ENCODE assay signal across 12 cellular contexts in the genomic region with DNA sequence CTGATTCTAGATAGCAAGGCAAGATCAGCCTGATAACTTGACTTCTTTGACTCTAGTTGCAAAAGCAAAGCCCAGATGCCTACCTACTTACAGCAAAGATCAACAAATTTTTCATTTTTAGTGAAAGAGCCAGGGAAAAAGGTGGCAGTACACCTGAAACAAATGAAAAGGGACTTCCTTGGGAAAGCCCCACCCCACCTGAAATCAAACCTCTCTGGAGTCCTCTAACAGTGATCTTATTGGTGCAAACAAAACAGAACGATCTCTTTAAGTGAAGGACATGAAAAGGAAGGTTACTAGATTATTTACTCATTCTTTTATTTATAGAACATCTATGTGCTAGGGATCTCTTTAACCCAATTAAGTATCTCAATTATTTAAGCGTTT. TPM values are rescaled to one million over a fixed set of nuclear protein-coding genes. Genes with fewer than 3 reads are reported as not detected.
DNase-seq lines count a peak whose midpoint lies in the region; ATAC-seq, FAIRE-seq and TF ChIP-seq lines count a peak whose summit lies in the region.
"Had no signal": no experiment of that assay in that cellular context is flagged by ENCODE, and none has a peak within 500 bp of the region (broad histone marks: within the 10 kb centered on the region; RNA-seq: fewer than 3 reads in every experiment).

No MANE protein-coding gene starts in this region.

- H3K4me1 ChIP-seq in thoracic aorta (ENCODE audit: control insufficient read depth in 1 of 2, low read depth in 2 of 2) (no peaks in the 10 kb centered on the region), HepG2 (ENCODE audit: insufficient read depth, low read length) (peaks cover 10% of the 10 kb centered on the region; the same call in 1 of the 2 replicates)

- H3K27ac ChIP-seq in thoracic aorta = no peak overlapping the region
- no peak overlapping the region for H3K27ac ChIP-seq in HepG2 (ENCODE audit: extremely low read length, insufficient read depth, low read length)

- H3K4me1 Mint-ChIP-seq in activated T-cell treated with anti-CD3 and anti-CD28 coated beads, Interleukin-2, amount 50 U/mL, for 24 hours (ENCODE audit: low read depth) = peaks cover 51% of the 10 kb centered on the region
- H3K4me1 Mint-ChIP-seq in activated T-helper 2 cell treated with anti-CD3 and anti-CD28 coated beads, Interferon-gamma antibody, Interleukin-2, Interleukin-4, amounts not matched to agents 10 μg/mL and 5 μg/mL and 100 μg/mL, durations not matched to agents 14 hours and 24 hours and 36 hours (ENCODE audit: low read depth) = peaks cover 50% of the 10 kb centered on the region

- H4K20me1 ChIP-seq in HepG2 (ENCODE audit: insufficient read depth, low read length) = no peaks in the 10 kb centered on the region

- FAIRE-seq in HepG2 (lab: Jason Lieb, UNC) = no peak

- no peak for TF ChIP-seq POLR2A in HepG2 (IDR thresholded peaks at IDR 0.05; ENCODE audit: insufficient read depth in 1 of 2, low read depth in 2 of 2, low read length in 2 of 2)

- no peak overlapping the region for H2AFZ ChIP-seq in HepG2 (ENCODE audit: low read length)

- H3K27me3 ChIP-seq in thoracic aorta (replicated peaks; ENCODE audit: insufficient read depth) (no peaks in the 10 kb centered on the region), HepG2 (ENCODE audit: control insufficient read depth in 1 of 2, insufficient read depth in 2 of 2, low read length in 2 of 2) (0 out of 5 replicates have a peak, but pooled peaks cover 0 to 4% of the 10 kb centered on the region in 2 experiments)

- H3K36me3 ChIP-seq in thoracic aorta (no peaks in the 10 kb centered on the region), HepG2 (replicated peaks in 1 of 2; ENCODE audit: control insufficient read depth in 1 of 2, insufficient read depth in 2 of 2, low read length in 2 of 2) (no peaks in the 10 kb centered on the region)

- no peaks in the 10 kb centered on the region for H3K27me3 Mint-ChIP-seq in activated T-cell treated with anti-CD3 and anti-CD28 coated beads, Interleukin-2, amount 50 U/mL, for 24 hours
- H3K27me3 Mint-ChIP-seq in activated T-helper 2 cell treated with anti-CD3 and anti-CD28 coated beads, Interferon-gamma antibody, Interleukin-2, Interleukin-4, amounts not matched to agents 10 μg/mL and 5 μg/mL and 100 μg/mL, durations not matched to agents 14 hours and 24 hours and 36 hours (ENCODE audit: low read depth) = no peaks in the 10 kb centered on the region

- H3K9me3 Mint-ChIP-seq in activated T-cell treated with anti-CD3 and anti-CD28 coated beads, Interleukin-2, amount 50 U/mL, for 24 hours = no peaks in the 10 kb centered on the region
- no peaks in the 10 kb centered on the region for H3K9me3 Mint-ChIP-seq in activated T-helper 2 cell treated with anti-CD3 and anti-CD28 coated beads, Interferon-gamma antibody, Interleukin-2, Interleukin-4, amounts not matched to agents 10 μg/mL and 5 μg/mL and 100 μg/mL, durations not matched to agents 14 hours and 24 hours and 36 hours

- H3K4me3 ChIP-seq in thoracic aorta (peak overlapping the region; percentile 63), HepG2 (replicated peaks in 1 of 3; ENCODE audit: insufficient read depth in 1 of 3, low read depth in 2 of 3, low read length in 3 of 3) (no peak overlapping the region)

- no peak for DNase-seq in activated T-cell treated with anti-CD3 and anti-CD28 coated beads, Interleukin-2, amount 50 U/mL, for 24 hours
- DNase-seq in activated T-cell treated with anti-CD3 and anti-CD28 coated beads for 4 hours = no peak
- no peak for DNase-seq in activated T-helper 2 cell treated with anti-CD3 and anti-CD28 coated beads, Interferon-gamma antibody, Interleukin-2, Interleukin-4, amounts not matched to agents 10 μg/mL and 5 μg/mL and 100 μg/mL, durations not matched to agents 14 hours and 24 hours and 36 hours (ENCODE audit: low spot score)
- DNase-seq in thoracic aorta (ENCODE audit: low spot score) = no peak
- no peak for DNase-seq in SIG-M5 treated with dmso at 0.1 percent for 504 hours (lab: John Stamatoyannopoulos, UW; ENCODE audit: unreplicated experiment)
- no peak for DNase-seq in HepG2 (ENCODE audit: low spot score)
- DNase-seq: SHP77 treated with DMSO at 0.1 percent for 48 hours had no signal

- no peak for TF ChIP-seq CTCF in thoracic aorta (IDR thresholded peaks at IDR 0.05)
- TF ChIP-seq CTCF in HepG2 (CRISPR knock-in tag; IDR thresholded peaks at IDR 0.05) = no peak

- CTCF ChIA-PET in HepG2 (lab: Yijun Ruan, JAX; ENCODE audit: low intra/inter-chr PET ratio, low total read pairs) = no interaction called here

- WGBS in HepG2 (ENCODE audit: low lambda C conversion rate) = 64% methylated on average over 2 of the region's 2 CpGs

- TF ChIP-seq EP300 in HepG2 (IDR thresholded peaks at IDR 0.05; ENCODE audit: low read depth in 2 of 2, low read length in 2 of 2) = no peak
- no peak for TF ChIP-seq EP300 in HepG2 (CRISPR knock-in tag; IDR thresholded peaks at IDR 0.05; ENCODE audit: borderline replicate concordance)

- BruUV-seq in HepG2 (replicated peaks; lab: Mats Ljungman, UMichigan) = no TSS peak

- intact Hi-C loops in activated T-helper 2 cell treated with anti-CD3 and anti-CD28 coated beads, Interferon-gamma antibody, Interleukin-2, Interleukin-4, amounts not matched to agents 10 μg/mL and 5 μg/mL and 100 μg/mL, durations not matched to agents 14 hours and 24 hours and 36 hours (cut with micrococcal nuclease) = loop anchor here (1.0 to 10.0 kb wide), 6 partner anchors 10 to 138 kb away; partner anchors contain the start of genes LRRC63 and ZC3H13
- intact Hi-C loops in HepG2 (cut with micrococcal nuclease; ENCODE audit: unreplicated experiment) = no loop called here

- H3K36me3 Mint-ChIP-seq in activated T-cell treated with anti-CD3 and anti-CD28 coated beads, Interleukin-2, amount 50 U/mL, for 24 hours (ENCODE audit: low read depth) = peaks cover 43% of the 10 kb centered on the region
- H3K36me3 Mint-ChIP-seq in activated T-helper 2 cell treated with anti-CD3 and anti-CD28 coated beads, Interferon-gamma antibody, Interleukin-2, Interleukin-4, amounts not matched to agents 10 μg/mL and 5 μg/mL and 100 μg/mL, durations not matched to agents 14 hours and 24 hours and 36 hours (ENCODE audit: low read depth) = peaks cover 30% of the 10 kb centered on the region

- in situ Hi-C loops in HepG2 (cut with HindIII; ENCODE audit: extremely low pct_ligation_motif_present, low pct_unique_long_range_greater_than_20kb) = no loop called here

- H3K9me3 ChIP-seq in thoracic aorta = no peaks in the 10 kb centered on the region
- no peaks in the 10 kb centered on the region for H3K9me3 ChIP-seq in HepG2 (ENCODE audit: low read length)

- H3K4me2 ChIP-seq in HepG2 (ENCODE audit: low read depth, low read length) = no peak overlapping the region

- ATAC-seq in HG02970 (IDR thresholded peaks at IDR 0.05; ENCODE audit: low FRiP score, unreplicated experiment) = peak; percentile 10
- ATAC-seq in thoracic aorta (ENCODE audit: insufficient number of reproducible peaks, low FRiP score, low read depth) = no peak
- no peak for ATAC-seq in HepG2
- ATAC-seq in GM19467 (IDR thresholded peaks at IDR 0.05; ENCODE audit: unreplicated experiment) = no peak

- H3K4me3 Mint-ChIP-seq in activated T-cell treated with anti-CD3 and anti-CD28 coated beads, Interleukin-2, amount 50 U/mL, for 24 hours = peak overlapping the region; percentile 97
- H3K4me3 Mint-ChIP-seq in activated T-helper 2 cell treated with anti-CD3 and anti-CD28 coated beads, Interferon-gamma antibody, Interleukin-2, Interleukin-4, amounts not matched to agents 10 μg/mL and 5 μg/mL and 100 μg/mL, durations not matched to agents 14 hours and 24 hours and 36 hours (ENCODE audit: low read depth) = peak overlapping the region; percentile 94

- no peak for TF ChIP-seq RAD21 in HepG2 (CRISPR knock-in tag; IDR thresholded peaks at IDR 0.05)

- peak overlapping the region; percentile 98 for H3K27ac Mint-ChIP-seq in activated T-cell treated with anti-CD3 and anti-CD28 coated beads, Interleukin-2, amount 50 U/mL, for 24 hours
- H3K27ac Mint-ChIP-seq in activated T-helper 2 cell treated with anti-CD3 and anti-CD28 coated beads, Interferon-gamma antibody, Interleukin-2, Interleukin-4, amounts not matched to agents 10 μg/mL and 5 μg/mL and 100 μg/mL, durations not matched to agents 14 hours and 24 hours and 36 hours = peak overlapping the region; percentile 97

- no peak overlapping the region for H3K9ac ChIP-seq in HepG2 (ENCODE audit: insufficient read depth, low read depth, low read length)

- no peaks in the 10 kb centered on the region for H3K79me2 ChIP-seq in HepG2 (ENCODE audit: insufficient read depth, low read length)

- POLR2A ChIA-PET in HepG2 (lab: Yijun Ruan, JAX) = no interaction called here

RNA-seq across cellular contexts. Expression of gene LCP1, which starts 0.5 kb away (rescaled TPM):
- total RNA-seq in activated T-helper 2 cell treated with anti-CD3 and anti-CD28 coated beads, Interferon-gamma antibody, Interleukin-2, Interleukin-4, amounts not matched to agents 10 μg/mL and 5 μg/mL and 100 μg/mL, durations not matched to agents 14 hours and 24 hours and 36 hours = 738 and 741 TPM in 2 replicates
- total RNA-seq in thoracic aorta (10 to 100 TPM; 61.7 to 66.3 TPM), HepG2 (2016; rRNA removed; fragmentation: Illumina TruSeq; extraction: Trizol) (1.6 and 2.1 TPM in 2 replicates)
- total RNA-seq in HepG2 (2016; cell fraction: cytosol; rRNA removed; fragmentation: Illumina TruSeq; extraction: Trizol; ENCODE audit: low read depth) = 0.20 and 0.35 TPM in 2 replicates
- 1.4 and 2.1 TPM in 2 replicates for total RNA-seq in HepG2 (2016; cell fraction: insoluble cytoplasmic fraction; rRNA removed; fragmentation: Illumina TruSeq; extraction: Trizol)
- total RNA-seq in HepG2 (2016; cell fraction: membrane; rRNA removed; fragmentation: Illumina TruSeq; extraction: Trizol) = 1.8 TPM in 2 replicates
- 0.44 and 0.78 TPM in 2 replicates for total RNA-seq in HepG2 (2016; cell fraction: nucleus; rRNA removed; fragmentation: Illumina TruSeq; extraction: Trizol)
- 1.6 TPM in 2 replicates for polyA plus RNA-seq in HepG2 (2011; rRNA removed)
- 1.0 and 1.7 TPM in 2 replicates for polyA plus RNA-seq in HepG2 (2011; cell fraction: cytosol; rRNA removed)
- polyA plus RNA-seq in HepG2 (2011; cell fraction: nucleus; rRNA removed) = 0.59 and 0.85 TPM in 2 replicates
- 1.4 and 1.9 TPM in 2 replicates for polyA plus RNA-seq in HepG2 (2012)
- 0.58 and 0.63 TPM in 2 replicates for polyA plus RNA-seq in HepG2 (2016; cell fraction: cytosol; fragmentation: Illumina TruSeq; extraction: Trizol; ENCODE audit: low read depth)
- 2.6 and 3.2 TPM in 2 replicates for polyA plus RNA-seq in HepG2 (2016; cell fraction: insoluble cytoplasmic fraction; fragmentation: Illumina TruSeq; extraction: Trizol; ENCODE audit: low read depth)
- 2.1 TPM in 2 replicates for polyA plus RNA-seq in HepG2 (2016; cell fraction: membrane; fragmentation: Illumina TruSeq; extraction: Trizol; ENCODE audit: low read depth)
- 1.1 and 1.3 TPM in 2 replicates for polyA plus RNA-seq in HepG2 (2016; cell fraction: nucleus; fragmentation: Illumina TruSeq; extraction: Trizol; ENCODE audit: insufficient read depth, low read depth)
- 0.87 and 1.2 TPM in 2 replicates for polyA minus RNA-seq in HepG2 (2011; rRNA and poly(A)+ RNA removed; ENCODE audit: low replicate concordance)
- polyA minus RNA-seq in HepG2 (2011; cell fraction: cytosol; rRNA and poly(A)+ RNA removed) = 0.44 and 1.1 TPM in 2 replicates
- 0.87 and 0.90 TPM in 2 replicates for polyA minus RNA-seq in HepG2 (2011; cell fraction: nucleus; rRNA and poly(A)+ RNA removed)
- total RNA-seq: LHCN-M2, myocyte had no signal

RNA-seq across cellular contexts. Expression of gene LRRC63, which starts 29.2 kb away (rescaled TPM):
- total RNA-seq in activated T-helper 2 cell treated with anti-CD3 and anti-CD28 coated beads, Interferon-gamma antibody, Interleukin-2, Interleukin-4, amounts not matched to agents 10 μg/mL and 5 μg/mL and 100 μg/mL, durations not matched to agents 14 hours and 24 hours and 36 hours = 0.52 and 0.71 TPM in 2 replicates
- total RNA-seq in thoracic aorta (1 to 10 TPM in 1 of 2 donors, not detected in 1; 3.6 TPM), HepG2 (2016; rRNA removed; fragmentation: Illumina TruSeq; extraction: Trizol) (not detected in 2 replicates)
- not detected in 2 replicates for total RNA-seq in HepG2 (2016; cell fraction: cytosol; rRNA removed; fragmentation: Illumina TruSeq; extraction: Trizol; ENCODE audit: low read depth)
- total RNA-seq in HepG2 (2016; cell fraction: insoluble cytoplasmic fraction; rRNA removed; fragmentation: Illumina TruSeq; extraction: Trizol) = not detected in 2 replicates
- total RNA-seq in HepG2 (2016; cell fraction: membrane; rRNA removed; fragmentation: Illumina TruSeq; extraction: Trizol) = not detected in 2 replicates
- total RNA-seq in HepG2 (2016; cell fraction: nucleus; rRNA removed; fragmentation: Illumina TruSeq; extraction: Trizol) = not detected in 2 replicates
- not detected in 2 replicates for polyA plus RNA-seq in HepG2 (2011; rRNA removed)
- polyA plus RNA-seq in HepG2 (2011; cell fraction: cytosol; rRNA removed) = not detected in 2 replicates
- not detected in 2 replicates for polyA plus RNA-seq in HepG2 (2011; cell fraction: nucleus; rRNA removed)
- not detected in 2 replicates for polyA plus RNA-seq in HepG2 (2012)
- not detected in 2 replicates for polyA plus RNA-seq in HepG2 (2016; cell fraction: cytosol; fragmentation: Illumina TruSeq; extraction: Trizol; ENCODE audit: low read depth)
- not detected in 2 replicates for polyA plus RNA-seq in HepG2 (2016; cell fraction: insoluble cytoplasmic fraction; fragmentation: Illumina TruSeq; extraction: Trizol; ENCODE audit: low read depth)
- polyA plus RNA-seq in HepG2 (2016; cell fraction: membrane; fragmentation: Illumina TruSeq; extraction: Trizol; ENCODE audit: low read depth) = not detected in 2 replicates
- not detected in 2 replicates for polyA plus RNA-seq in HepG2 (2016; cell fraction: nucleus; fragmentation: Illumina TruSeq; extraction: Trizol; ENCODE audit: insufficient read depth, low read depth)
- polyA minus RNA-seq in HepG2 (2011; rRNA and poly(A)+ RNA removed; ENCODE audit: low replicate concordance) = not detected in 2 replicates
- polyA minus RNA-seq in HepG2 (2011; cell fraction: cytosol; rRNA and poly(A)+ RNA removed) = not detected in 2 replicates
- not detected in 2 replicates for polyA minus RNA-seq in HepG2 (2011; cell fraction: nucleus; rRNA and poly(A)+ RNA removed)
- total RNA-seq: LHCN-M2, myocyte had no signal
- polyA plus RNA-seq: BJ had no signal

Comparison
In these comparisons a context has a peak if more than half of its experiments do, and no peak if none do; other contexts are left out.
1. RNA of gene LCP1, which starts 0.5 kb away (total RNA-seq): 738 to 741 TPM in activated T-helper 2 cell treated with anti-CD3 and anti-CD28 coated beads, Interferon-gamma antibody, Interleukin-2, Interleukin-4, amounts not matched to agents 10 μg/mL and 5 μg/mL and 100 μg/mL, durations not matched to agents 14 hours and 24 hours and 36 hours and 61.7 to 66.3 TPM in thoracic aorta; 0.20 to 2.1 TPM in HepG2; every median in the first group is over 10 times any median in the second.